ENCODE assay signal across 27 cellular contexts in genomic region chrX:17023670-17024069, GRCh38.
"Had no signal": no experiment of that assay in that cellular context is flagged by ENCODE, and none has a peak within 500 bp of the region (broad histone marks: within the 10 kb centered on the region; RNA-seq: fewer than 3 reads in every experiment).

No MANE protein-coding gene starts in this region.

- ATAC-seq: left cardiac atrium; left lung; lower lobe of right lung; naive thymus-derived CD4-positive, alpha-beta T cell; natural killer cell treated with Interleukin-12 subunit alpha and Interleukin-12 subunit beta and Interleukin-15 and Interleukin-18, amount 100 ng/mL, for 72 hours; pancreas; right cardiac atrium; sciatic nerve had no signal

- H3K27ac ChIP-seq: left lung, lower lobe of right lung, pancreas, prostate gland, skin epidermis, suprapubic skin, thoracic aorta, tibial artery, uterus had no signal

- H3K9me3 ChIP-seq: left lung, lower lobe of right lung, pancreas, prostate gland, suprapubic skin, thoracic aorta, tibial artery, uterus had no signal

- H3K4me3 ChIP-seq: left lung, lower lobe of right lung, pancreas, prostate gland, skin epidermis, suprapubic skin, thoracic aorta, tibial artery, uterus had no signal

- FAIRE-seq: keratinocyte had no signal

- H3K4me1 ChIP-seq: lower lobe of right lung, pancreas, prostate gland, tibial artery, uterus had no signal

- H3K36me3 ChIP-seq: left lung, lower lobe of right lung, pancreas, prostate gland, suprapubic skin, thoracic aorta, tibial artery, uterus had no signal

- H3K27me3 ChIP-seq: left lung, pancreas, suprapubic skin, tibial artery, uterus had no signal

- DNase-seq: hippocampal formation; kidney glomerular epithelial cell; left cardiac atrium; left lung; lower lobe of right lung; mammary epithelial cell; mesenchymal stem cell; naive thymus-derived CD4-positive, alpha-beta T cell; nucleus accumbens; pancreas; posterior cingulate gyrus; retina; right cardiac atrium; stimulated activated CD4-positive, alpha-beta T cell treated with anti-CD3 and anti-CD28 coated beads, Interleukin-12 subunit alpha, Interleukin-12 subunit beta, amount 100 ng/mL, for 4 hours; stimulated activated CD4-positive, alpha-beta T cell treated with anti-CD3 and anti-CD28 coated beads, Interleukin-15, amount 100 ng/mL, for 24 hours; stimulated activated CD4-positive, alpha-beta T cell treated with anti-CD3 and anti-CD28 coated beads, Interleukin-2, amount 100 ng/mL, for 24 hours; stimulated activated CD4-positive, alpha-beta T cell treated with anti-CD3 and anti-CD28 coated beads, Interleukin-4, amount 100 ng/mL, for 1 hour; stimulated activated naive CD4-positive, alpha-beta T cell; tibial artery; uterus had no signal
